8 cellular contexts compared by ENCODE assay signal in the genomic region with DNA sequence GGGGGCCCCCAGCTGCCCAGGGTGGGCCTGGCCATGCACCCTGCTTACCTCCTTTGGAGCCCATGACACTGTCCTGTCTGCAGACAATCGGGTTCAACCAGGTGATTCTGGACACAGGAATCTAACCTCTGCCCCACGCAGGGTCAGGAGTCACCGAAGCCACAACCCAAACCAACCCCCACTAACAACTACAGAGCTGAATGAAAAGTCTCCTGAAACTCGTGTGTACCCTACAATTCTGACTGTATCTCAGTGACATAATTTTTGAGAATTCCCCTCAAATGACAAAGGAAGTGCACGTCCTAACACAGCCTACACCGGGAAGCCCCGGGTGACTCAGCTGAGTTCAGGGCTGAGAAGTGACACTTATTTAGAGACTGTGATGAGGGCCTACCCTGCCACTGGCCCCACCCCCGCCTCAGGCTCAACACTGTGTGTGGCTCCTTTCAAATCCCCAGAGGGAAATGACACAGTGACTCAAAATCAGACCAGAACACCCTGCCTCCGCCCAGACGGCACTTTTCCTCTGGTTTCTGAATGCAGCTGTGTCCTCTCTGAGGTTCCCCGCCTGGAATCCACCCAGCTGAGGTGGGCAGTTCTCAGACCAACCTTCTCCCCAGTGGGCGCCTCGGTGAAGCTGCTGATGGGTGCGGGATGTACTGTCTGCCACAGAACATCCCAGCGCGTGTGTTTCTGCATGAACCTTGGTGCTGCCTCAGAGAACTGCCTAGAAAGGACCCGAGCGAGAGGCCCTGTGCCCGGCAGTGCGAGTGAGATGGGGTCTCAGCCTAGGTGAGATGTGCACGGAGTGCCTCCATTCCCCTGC. TPM values are rescaled to one million over a fixed set of nuclear protein-coding genes. Genes with fewer than 3 reads are reported as not detected.
DNase-seq lines count a peak whose midpoint lies in the region; ATAC-seq and TF ChIP-seq lines count a peak whose summit lies in the region.

No MANE protein-coding gene starts in this region.

- H3K79me2 ChIP-seq in MM.1S (ENCODE audit: low read length) = peaks cover 46% of the 10 kb centered on the region

- no peaks in the 10 kb centered on the region for H3K9me3 ChIP-seq in MM.1S (replicated peaks; ENCODE audit: insufficient read depth, low read length)

- H3F3A ChIP-seq in MM.1S (ENCODE audit: insufficient read depth, low read length) = peaks cover 32% of the 10 kb centered on the region

- ATAC-seq in GM21717 (IDR thresholded peaks at IDR 0.05; ENCODE audit: unreplicated experiment) = peak; percentile 85

- no peaks in the 10 kb centered on the region for H3K9me2 ChIP-seq in MM.1S (replicated peaks; ENCODE audit: insufficient read depth, low read length)

- DNase-seq in Daoy (ENCODE audit: low read depth) = peak; percentile 86
- DNase-seq in MM.1S = peak; percentile 94
- DNase-seq in activated T-cell treated with anti-CD3 and anti-CD28 coated beads for 1 hour (ENCODE audit: low read depth) = peak; percentile 74
- DNase-seq in germinal center (ENCODE audit: low spot score) = peak; percentile 85
- peak; percentile 86 to 94 for DNase-seq in stimulated activated CD4-positive, alpha-beta T cell treated with anti-CD3 and anti-CD28 coated beads, Interleukin-4, amount 100 ng/mL, for 4 hours
- no peak for DNase-seq in cerebellar nuclear complex (lab: John Stamatoyannopoulos, UW)
- DNase-seq in NCI-H345 (lab: John Stamatoyannopoulos, UW) = no peak

- peak overlapping the region; percentile 71 for H3K9ac ChIP-seq in MM.1S (ENCODE audit: low read length)

- H3K4me2 ChIP-seq in MM.1S (ENCODE audit: low read depth, low read length) = peak overlapping the region; percentile 98

- peaks cover 7% of the 10 kb centered on the region; the same call in 1 of the 2 replicates for H3K36me3 ChIP-seq in MM.1S (replicated peaks; ENCODE audit: insufficient read depth, low read length)

- H3K27ac ChIP-seq in MM.1S (ENCODE audit: low read length) = peak overlapping the region; percentile 88

- no peak for TF ChIP-seq CTCF in MM.1S (IDR thresholded peaks at IDR 0.05; ENCODE audit: low read length)

- peak overlapping the region; percentile 17; the same call in 1 of the 2 replicates for H2AFZ ChIP-seq in MM.1S (ENCODE audit: low read length)

- H4K20me1 ChIP-seq in MM.1S (ENCODE audit: insufficient read depth, low read length) = no peaks in the 10 kb centered on the region

- peaks cover 40% of the 10 kb centered on the region for H3K4me1 ChIP-seq in MM.1S (ENCODE audit: low read length)

- H3K27me3 ChIP-seq in MM.1S (replicated peaks; ENCODE audit: insufficient read depth, low read length) = no peaks in the 10 kb centered on the region

- H3K4me3 ChIP-seq in MM.1S (ENCODE audit: low read length) = peak overlapping the region; percentile 43

RNA-seq across cellular contexts. Expression of gene TNIP2, which starts 9.9 kb away (rescaled TPM):
- total RNA-seq in Daoy (2014; rRNA removed; shearing (Covaris generic)) = 57.6 and 79.4 TPM in 2 replicates

RNA-seq across cellular contexts. Expression of gene SH3BP2, which starts 46.7 kb away (rescaled TPM):
- total RNA-seq in Daoy (2014; rRNA removed; shearing (Covaris generic)) = 14.0 and 16.9 TPM in 2 replicates

Comparison
In these comparisons a context has a peak if more than half of its experiments do, and no peak if none do; other contexts are left out.
1. DNase-seq: peak in Daoy (single experiment), MM.1S (single experiment), activated T-cell treated with anti-CD3 and anti-CD28 coated beads for 1 hour (single experiment), germinal center (single experiment) and stimulated activated CD4-positive, alpha-beta T cell treated with anti-CD3 and anti-CD28 coated beads, Interleukin-4, amount 100 ng/mL, for 4 hours (2 of 2); none in cerebellar nuclear complex (0 of 2) and NCI-H345 (single experiment).